In the genomic region with DNA sequence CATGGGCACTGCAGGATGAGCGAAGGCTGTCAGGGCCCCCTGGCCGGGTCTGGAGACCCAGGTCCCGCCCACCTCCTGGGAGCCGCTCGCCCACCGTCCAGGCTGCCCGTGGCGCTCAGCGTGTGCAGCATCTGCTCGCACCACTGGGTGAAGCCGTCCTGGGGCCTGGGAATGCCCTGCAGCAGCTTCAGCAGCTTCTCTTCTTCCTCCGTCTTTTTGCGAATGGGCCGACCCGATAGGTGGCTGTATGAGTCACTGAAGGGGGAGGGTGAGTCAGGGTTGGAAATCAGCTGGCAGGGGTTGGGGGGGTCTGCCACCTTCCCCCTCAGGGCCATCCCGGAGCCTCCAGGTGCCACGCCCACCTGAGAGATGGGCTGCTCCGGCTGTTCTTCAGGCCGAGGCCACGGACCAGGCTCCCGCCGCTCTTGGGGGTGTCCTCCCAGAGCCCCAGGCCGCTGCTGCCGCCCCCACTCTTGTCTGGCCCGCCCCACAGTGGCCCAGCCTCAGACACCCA, we compare ENCODE assay signal across 16 cellular contexts. TPM values are rescaled to one million over a fixed set of nuclear protein-coding genes. Genes with fewer than 3 reads are reported as not detected.
DNase-seq lines count a peak whose midpoint lies in the region; ATAC-seq and TF ChIP-seq lines count a peak whose summit lies in the region.
"Had no signal": no experiment of that assay in that cellular context is flagged by ENCODE, and none has a peak within 500 bp of the region (broad histone marks: within the 10 kb centered on the region; RNA-seq: fewer than 3 reads in every experiment).

No MANE protein-coding gene starts in this region.

- no peak overlapping the region for H3K27ac Mint-ChIP-seq in MCF 10A (ENCODE audit: low read depth, unreplicated experiment)
- peak overlapping the region in 1 of 2 donors; percentile 71 for H3K27ac Mint-ChIP-seq in stimulated activated naive CD8-positive, alpha-beta T cell treated with anti-CD3 and anti-CD28 coated beads, Interleukin-15, amount 100 ng/mL, for 72 hours
- H3K27ac Mint-ChIP-seq: activated naive CD4-positive, alpha-beta T cell treated with anti-CD3 and anti-CD28 coated beads for 36 hours; T-helper 1 cell treated with Interleukin-12 subunit alpha and Interleukin-12 subunit beta and Interleukin-4 antibody, amounts not matched to agents 30 μg/mL and 1 μg/mL, for 36 hours had no signal

- no TSS peak for BruUV-seq in MCF 10A (replicated peaks; lab: Mats Ljungman, UMichigan)

- peaks cover 60% of the 10 kb centered on the region for H3K36me3 Mint-ChIP-seq in MCF 10A (ENCODE audit: insufficient read depth, unreplicated experiment)

- no peak for TF ChIP-seq POLR2A in breast epithelium (IDR thresholded peaks at IDR 0.05)

- CTCF ChIA-PET in MCF 10A (lab: Yijun Ruan, JAX) (interaction anchor here (0.6 to 10.0 kb wide), 4 partner anchors 9 to 387 kb away, joined by 3 to 103 read pairs (median 3); no protein-coding TSS in a partner anchor), RWPE1 (lab: Yijun Ruan, JAX) (interaction anchor here (0.6 to 1.8 kb wide), 5 partner anchors 9 to 260 kb away, joined by 3 to 10 read pairs (median 4); partner anchors contain the start of gene SLC12A9)

- H3K4me1 Mint-ChIP-seq in MCF 10A (ENCODE audit: insufficient read depth, unreplicated experiment) = peaks cover 7% of the 10 kb centered on the region
- peaks cover 56% of the 10 kb centered on the region for H3K4me1 Mint-ChIP-seq in stimulated activated naive CD8-positive, alpha-beta T cell treated with anti-CD3 and anti-CD28 coated beads, Interleukin-15, amount 100 ng/mL, for 72 hours

- H3K4me3 ChIP-seq in breast epithelium (no peak overlapping the region), fibroblast of mammary gland (ENCODE audit: control insufficient read depth, low read depth, low read length) (no peak overlapping the region)

- no peaks in the 10 kb centered on the region for H3K9me3 Mint-ChIP-seq in MCF 10A (ENCODE audit: unreplicated experiment)
- H3K9me3 Mint-ChIP-seq in stimulated activated naive CD8-positive, alpha-beta T cell treated with anti-CD3 and anti-CD28 coated beads, Interleukin-15, amount 100 ng/mL, for 72 hours = no peaks in the 10 kb centered on the region
- H3K9me3 Mint-ChIP-seq: activated naive CD4-positive, alpha-beta T cell treated with anti-CD3 and anti-CD28 coated beads for 36 hours; T-helper 1 cell treated with Interleukin-12 subunit alpha and Interleukin-12 subunit beta and Interleukin-4 antibody, amounts not matched to agents 30 μg/mL and 1 μg/mL, for 36 hours had no signal

- H3K27ac ChIP-seq in breast epithelium = peak overlapping the region in 1 of 2 donors; percentile 48
- peak overlapping the region; percentile 92 for H3K27ac ChIP-seq in RWPE1

- POLR2A ChIA-PET in MCF 10A (lab: Yijun Ruan, JAX) (interaction anchor here (1.0 to 3.7 kb wide), 3 partner anchors 11 to 96 kb away, joined by 5 to 24 read pairs (median 6); partner anchors contain the start of genes FBXO24, GIGYF1, LRCH4 and POP7), RWPE1 (lab: Yijun Ruan, JAX; ENCODE audit: low non-redundant PET) (no interaction called here)

- peak; percentile 10 for ATAC-seq in stimulated activated naive CD8-positive, alpha-beta T cell treated with anti-CD3 and anti-CD28 coated beads, Interleukin-15, amount 100 ng/mL, for 72 hours
- ATAC-seq in GM21381 (IDR thresholded peaks at IDR 0.05; ENCODE audit: unreplicated experiment) = no peak

- H3K36me3 ChIP-seq in breast epithelium = peaks cover 35% of the 10 kb centered on the region

- DNase-seq in MCF 10A (ENCODE audit: unreplicated experiment) (peak; percentile 36), breast epithelium (ENCODE audit: low spot score in 2 of 2) (no peak), RWPE1 (ENCODE audit: low spot score) (no peak), fibroblast of mammary gland (ENCODE audit: low read depth) (peak; percentile 64), SW 1271 (lab: John Stamatoyannopoulos, UW) (no peak), NCI-H774 (lab: John Stamatoyannopoulos, UW) (no peak)
- DNase-seq in stimulated activated naive CD8-positive, alpha-beta T cell treated with anti-CD3 and anti-CD28 coated beads, Interleukin-15, amount 100 ng/mL, for 72 hours = no peak
- DNase-seq: activated CD4-positive, alpha-beta T cell treated with anti-CD3 and anti-CD28 coated beads, Interleukin-2, amount 50 U/mL, for 1 hour; activated naive CD4-positive, alpha-beta T cell treated with anti-CD3 and anti-CD28 coated beads for 36 hours; central memory CD4-positive, alpha-beta T cell; midbrain; MV-4-11 had no signal

- intact Hi-C loops in MCF 10A (cut with micrococcal nuclease) = no loop called here
- intact Hi-C loops in breast epithelium (cut with DNase I; ENCODE audit: low total_unique reads) = loop anchor here (10.0 kb wide), 1 partner anchor 107 kb away; the partner anchor contains the start of gene SAP25

- no peaks in the 10 kb centered on the region for H3K9me3 ChIP-seq in breast epithelium

- H3K27me3 ChIP-seq in breast epithelium = no peaks in the 10 kb centered on the region

- TF ChIP-seq CTCF in MCF 10A (IDR thresholded peaks at IDR 0.05; ENCODE audit: unreplicated experiment) = no peak
- no peak for TF ChIP-seq CTCF in breast epithelium (IDR thresholded peaks at IDR 0.05)
- no peak for TF ChIP-seq CTCF in RWPE1 (conservative IDR thresholded peaks at IDR 0.05; ENCODE audit: low read depth)
- TF ChIP-seq CTCF in fibroblast of mammary gland (conservative IDR thresholded peaks at IDR 0.05; ENCODE audit: control insufficient read depth, insufficient read depth, low read depth, low read length) = no peak

- no peaks in the 10 kb centered on the region for H3K4me1 ChIP-seq in breast epithelium

- no peaks in the 10 kb centered on the region for H3K27me3 Mint-ChIP-seq in MCF 10A (ENCODE audit: insufficient read depth, unreplicated experiment)
- H3K27me3 Mint-ChIP-seq in stimulated activated naive CD8-positive, alpha-beta T cell treated with anti-CD3 and anti-CD28 coated beads, Interleukin-15, amount 100 ng/mL, for 72 hours = no peaks in the 10 kb centered on the region

- H3K4me3 Mint-ChIP-seq in MCF 10A (ENCODE audit: unreplicated experiment) = no peak overlapping the region
- no peak overlapping the region for H3K4me3 Mint-ChIP-seq in stimulated activated naive CD8-positive, alpha-beta T cell treated with anti-CD3 and anti-CD28 coated beads, Interleukin-15, amount 100 ng/mL, for 72 hours
- H3K4me3 Mint-ChIP-seq: activated naive CD4-positive, alpha-beta T cell treated with anti-CD3 and anti-CD28 coated beads for 36 hours; T-helper 1 cell treated with Interleukin-12 subunit alpha and Interleukin-12 subunit beta and Interleukin-4 antibody, amounts not matched to agents 30 μg/mL and 1 μg/mL, for 36 hours had no signal

RNA-seq across cellular contexts. Expression of gene GNB2, which starts 8.7 kb away (rescaled TPM):
- total RNA-seq in MCF 10A (2022) = 196 and 201 TPM in 2 replicates
- total RNA-seq in breast epithelium = 100 to 1,000 TPM; 113 to 197 (median 173) TPM

RNA-seq across cellular contexts. Expression of gene GIGYF1, which starts 11.8 kb away (rescaled TPM):
- total RNA-seq in MCF 10A (2022) (37.6 and 40.1 TPM in 2 replicates), breast epithelium (10 to 100 TPM; 25.0 to 39.0 (median 34.8) TPM)

RNA-seq across cellular contexts. Expression of gene POP7, which starts 23.6 kb away (rescaled TPM):
- 49.0 and 59.2 TPM in 2 replicates for total RNA-seq in MCF 10A (2022)
- 10 to 100 TPM; 25.8 to 28.2 (median 27.4) TPM for total RNA-seq in breast epithelium

RNA-seq across cellular contexts. Expression of gene ACTL6B, which starts 26.0 kb away (rescaled TPM):
- total RNA-seq in MCF 10A (2022) = not detected in 2 replicates
- total RNA-seq in breast epithelium = not detected
- total RNA-seq: activated naive CD4-positive, alpha-beta T cell treated with anti-CD3 and anti-CD28 coated beads for 36 hours; endothelial cell of umbilical vein; glomerular endothelial cell had no signal

RNA-seq across cellular contexts. Expression of gene EPO, which starts 38.0 kb away (rescaled TPM):
- total RNA-seq in MCF 10A (2022) (not detected in 2 replicates), breast epithelium (not detected)
- total RNA-seq: activated naive CD4-positive, alpha-beta T cell treated with anti-CD3 and anti-CD28 coated beads for 36 hours; endothelial cell of umbilical vein; glomerular endothelial cell had no signal

Comparison
In these comparisons a context has a peak if more than half of its experiments do, and no peak if none do; other contexts are left out.
1. DNase-seq: peak in MCF 10A (single experiment) and fibroblast of mammary gland (single experiment); none in breast epithelium (0 of 2), RWPE1 (single experiment), stimulated activated naive CD8-positive, alpha-beta T cell treated with anti-CD3 and anti-CD28 coated beads, Interleukin-15, amount 100 ng/mL, for 72 hours (0 of 2), SW 1271 (0 of 2) and NCI-H774 (single experiment).